In genomic region chr1:62746086-62746808, GRCh38 we compare ENCODE assay signal across 8 cellular contexts. TPM values are rescaled to one million over a fixed set of nuclear protein-coding genes. Genes with fewer than 3 reads are reported as not detected.
A peak's percentile ranks its signal among the peaks of the same experiment; 100 is the strongest.
DNase-seq lines count a peak whose midpoint lies in the region; FAIRE-seq and TF ChIP-seq lines count a peak whose summit lies in the region.

No MANE protein-coding gene starts in this region.

- peak; percentile 89 for FAIRE-seq in H1 (lab: Jason Lieb, UNC)

- H3K4me1 Mint-ChIP-seq in activated naive CD4-positive, alpha-beta T cell treated with anti-CD3 and anti-CD28 coated beads for 36 hours (ENCODE audit: low read depth) = no peaks in the 10 kb centered on the region

- H3K4me1 ChIP-seq in OCI-LY3 (ENCODE audit: low read length) (peaks cover 3% of the 10 kb centered on the region; the same call in 1 of the 2 replicates), H1 (replicated peaks in 1 of 4; ENCODE audit: control insufficient read depth in 3 of 4, insufficient read depth in 4 of 4, low read length in 3 of 4) (no peaks in the 10 kb centered on the region)

- no peak overlapping the region for H2BK15ac ChIP-seq in H1 (ENCODE audit: low read length)

- TF ChIP-seq POLR2A in H1 (IDR thresholded peaks at IDR 0.05; ENCODE audit: control extremely low read depth in 1 of 2, low read depth in 2 of 2, low read length in 2 of 2) = no peak

- no peak overlapping the region for H3K56ac ChIP-seq in H1 (replicated peaks; ENCODE audit: insufficient read length, low read depth, low read length)

- H3K4me3 ChIP-seq in OCI-LY3 (ENCODE audit: low read length) = peak overlapping the region; percentile 40
- no peak overlapping the region for H3K4me3 ChIP-seq in H1 (ENCODE audit: extremely low read depth in 1 of 4, insufficient read depth in 2 of 4, low read depth in 3 of 4, low read length in 4 of 4)

- TF ChIP-seq EP300 in H1 (IDR thresholded peaks at IDR 0.05; ENCODE audit: borderline replicate concordance in 1 of 2, low read depth in 2 of 2, low read length in 2 of 2) = no peak

- CTCF ChIA-PET in H1 (lab: Charles Lee; ENCODE audit: partially characterized antibody) = interaction anchor here (0.6 to 4.7 kb wide), 43 partner anchors 8 to 570 kb away, joined by 3 to 50 read pairs (median 3); no protein-coding TSS in a partner anchor
- CTCF ChIA-PET in activated naive CD4-positive, alpha-beta T cell treated with anti-CD3 and anti-CD28 coated beads for 36 hours (lab: Charles Lee) = interaction anchor here (0.6 to 2.8 kb wide), 18 partner anchors 11 to 602 kb away, joined by 3 to 21 read pairs (median 4); no protein-coding TSS in a partner anchor

- no peaks in the 10 kb centered on the region for H3K79me2 ChIP-seq in OCI-LY3 (ENCODE audit: low read length)
- H3K79me2 ChIP-seq in H1 (ENCODE audit: control insufficient read depth in 1 of 2, insufficient read depth in 2 of 2, low read length in 2 of 2) = no peaks in the 10 kb centered on the region

- H3K14ac ChIP-seq in H1 (ENCODE audit: insufficient read length) = no peak overlapping the region

- no peak overlapping the region for H3K4me3 Mint-ChIP-seq in activated naive CD4-positive, alpha-beta T cell treated with anti-CD3 and anti-CD28 coated beads for 36 hours

- peaks cover 11% of the 10 kb centered on the region for H3K27me3 Mint-ChIP-seq in activated naive CD4-positive, alpha-beta T cell treated with anti-CD3 and anti-CD28 coated beads for 36 hours (ENCODE audit: low read depth)

- H3K4me2 ChIP-seq in OCI-LY3 (ENCODE audit: low read length) = peak overlapping the region; percentile 70
- no peak overlapping the region for H3K4me2 ChIP-seq in H1 (ENCODE audit: insufficient read depth in 1 of 2, low read depth in 2 of 2, low read length in 2 of 2)

- no peaks in the 10 kb centered on the region for H3K36me3 Mint-ChIP-seq in activated naive CD4-positive, alpha-beta T cell treated with anti-CD3 and anti-CD28 coated beads for 36 hours (ENCODE audit: low read depth)

- no peaks in the 10 kb centered on the region for H3K79me1 ChIP-seq in H1 (ENCODE audit: low read depth, low read length)

- H3K36me3 ChIP-seq in OCI-LY3 (replicated peaks; ENCODE audit: low read depth, low read length) (no peaks in the 10 kb centered on the region), H1 (ENCODE audit: control insufficient read depth in 2 of 4, insufficient read depth in 4 of 4, low read length in 3 of 4) (no peaks in the 10 kb centered on the region)

- H3K9me3 Mint-ChIP-seq in activated naive CD4-positive, alpha-beta T cell treated with anti-CD3 and anti-CD28 coated beads for 36 hours = no peaks in the 10 kb centered on the region

- no peak overlapping the region for H4K91ac ChIP-seq in H1 (replicated peaks; ENCODE audit: insufficient read length, low read length)

- no peak overlapping the region for H2BK5ac ChIP-seq in H1 (ENCODE audit: low read depth, low read length)

- H3K27me3 ChIP-seq in OCI-LY3 (ENCODE audit: low read depth, low read length) = peaks cover 6% of the 10 kb centered on the region; the same call in 1 of the 2 replicates
- H3K27me3 ChIP-seq in H1 (replicated peaks in 1 of 4; ENCODE audit: control insufficient read depth in 3 of 4, extremely low read depth in 1 of 4, insufficient read depth in 3 of 4, low read length in 3 of 4) = no peaks in the 10 kb centered on the region

- TF ChIP-seq RAD21 in H1 (IDR thresholded peaks at IDR 0.05 in 1 of 2, conservative IDR thresholded peaks at IDR 0.05 in 1 of 2; ENCODE audit: low read depth in 2 of 2, low read length in 2 of 2) = peak; percentile 81 to 87

- H4K20me1 ChIP-seq in OCI-LY3 (ENCODE audit: insufficient read depth, low read length) (no peaks in the 10 kb centered on the region), H1 (replicated peaks in 1 of 2; ENCODE audit: control insufficient read depth in 1 of 2, insufficient read depth in 2 of 2, low read length in 2 of 2) (no peaks in the 10 kb centered on the region)

- POLR2A ChIA-PET in H1 (lab: Charles Lee; ENCODE audit: partially characterized antibody) = interaction anchor here (0.6 to 0.8 kb wide), 3 partner anchors 58 to 1276 kb away, joined by 3 read pairs; partner anchors contain the start of gene DOCK7

- no peak overlapping the region for H3K18ac ChIP-seq in H1 (ENCODE audit: extremely low read depth, low read length)

- no peak overlapping the region for H2BK12ac ChIP-seq in H1 (ENCODE audit: low read depth, low read length)

- 0 out of 2 replicates have a peak overlapping the region, but pooled peaks have one; percentile 46 for H2AFZ ChIP-seq in OCI-LY3 (ENCODE audit: low read depth, low read length)
- H2AFZ ChIP-seq in H1 (ENCODE audit: low read length) = no peak overlapping the region

- DNase-seq in D341Med (ENCODE audit: low spot score) = peak; percentile 27
- peak; percentile 50 for DNase-seq in HS-27A (ENCODE audit: low read depth)
- DNase-seq in H1 (ENCODE audit: low read depth in 1 of 2, low spot score in 2 of 2) = no peak
- DNase-seq in myocyte (ENCODE audit: low read depth) = peak; percentile 59
- no peak for DNase-seq in activated naive CD4-positive, alpha-beta T cell treated with anti-CD3 and anti-CD28 coated beads for 36 hours
- no peak for DNase-seq in activated CD4-positive, alpha-beta T cell treated with anti-CD3 and anti-CD28 coated beads, Interleukin-2, amount 50 U/mL, for 4 hours
- DNase-seq in NK-92 (lab: John Stamatoyannopoulos, UW; ENCODE audit: unreplicated experiment) = no peak

- no peak overlapping the region for H3K9ac ChIP-seq in OCI-LY3 (ENCODE audit: low read length)
- H3K9ac ChIP-seq in H1 (replicated peaks in 1 of 4; ENCODE audit: extremely low read depth in 1 of 4, low read depth in 3 of 4, low read length in 3 of 4) = no peak overlapping the region

- no peak overlapping the region for H2BK120ac ChIP-seq in H1 (replicated peaks; ENCODE audit: low read depth, low read length)

- H4K5ac ChIP-seq in H1 (ENCODE audit: insufficient read length, low read depth, low read length) = no peak overlapping the region

- no peak overlapping the region for H4K8ac ChIP-seq in H1 (ENCODE audit: extremely low read depth, insufficient read depth, low read length)

- intact Hi-C loops in activated naive CD4-positive, alpha-beta T cell treated with anti-CD3 and anti-CD28 coated beads for 36 hours (cut with micrococcal nuclease) = loop anchor here (1.0 to 5.0 kb wide), 5 partner anchors 238 to 664 kb away; no protein-coding TSS in a partner anchor

- no peak overlapping the region for H2AK5ac ChIP-seq in H1 (ENCODE audit: low read depth, low read length)

- peak; percentile 67 for TF ChIP-seq CTCF in OCI-LY3 (IDR thresholded peaks at IDR 0.05; ENCODE audit: low read depth, low read length)
- peak in 2 of 3 experiments; percentile 46 to 49; a peak in 2 of 4 replicates for TF ChIP-seq CTCF in H1 (IDR thresholded peaks at IDR 0.05; ENCODE audit: control extremely low read depth in 1 of 3, insufficient read depth in 1 of 3, low read depth in 1 of 3, low read length in 3 of 3)

- H2BK20ac ChIP-seq in H1 (ENCODE audit: low read length) = no peak overlapping the region

- no peaks in the 10 kb centered on the region for H3K23me2 ChIP-seq in H1 (ENCODE audit: low read depth, low read length)

- no peak overlapping the region for H3K27ac ChIP-seq in OCI-LY3 (ENCODE audit: low read length)
- no peak overlapping the region for H3K27ac ChIP-seq in H1 (ENCODE audit: low read depth, low read length)

- WGBS in H1 (ENCODE audit: extremely low coverage in 1 of 2, insufficient coverage in 1 of 2, insufficient read length in 1 of 2, insufficient replicate concordance in 2 of 2, low coverage in 1 of 2, low lambda C conversion rate in 2 of 2, missing lambda C conversion rate in 1 of 2), 2 experiments = 75% methylated on average over 12 of the region's 12 CpGs; no CpG with 5 or more reads in 1 of the 2 experiments

- no peak overlapping the region for H3K27ac Mint-ChIP-seq in activated naive CD4-positive, alpha-beta T cell treated with anti-CD3 and anti-CD28 coated beads for 36 hours

- no peak overlapping the region for H3K23ac ChIP-seq in H1 (ENCODE audit: insufficient read length)

- H3K9me3 ChIP-seq in OCI-LY3 (ENCODE audit: insufficient read depth, low read length) = no peaks in the 10 kb centered on the region
- H3K9me3 ChIP-seq in H1 (ENCODE audit: insufficient read depth in 2 of 2, low read depth in 1 of 2, low read length in 1 of 2) = peaks cover 0 to 4% of the 10 kb centered on the region in 2 experiments; a peak in 1 of 4 replicates

- no peak overlapping the region for H3K4ac ChIP-seq in H1 (replicated peaks; ENCODE audit: insufficient read length, low read depth, low read length)

TF ChIP-seq in H1, 55 proteins besides CTCF, POLR2A, EP300 and RAD21 (continues in another document):
- no peak for TF ChIP-seq EGR1 (IDR thresholded peaks at IDR 0.05; ENCODE audit: borderline replicate concordance, low read depth, low read length)
- no peak for TF ChIP-seq KDM1A (IDR thresholded peaks at IDR 0.05; ENCODE audit: borderline replicate concordance, low read length)
- no peak for TF ChIP-seq SIX5 (IDR thresholded peaks at IDR 0.05; ENCODE audit: low read depth, low read length)

RNA-seq across cellular contexts. Expression of gene ATG4C, which starts 37.7 kb away (rescaled TPM):
- total RNA-seq in H1 (2021; fragmentation: NEBNext Ultra II Directional; extraction: Animal tissue kit (Norgen Biotek cat#: 25700)) = 18.4 and 22.2 TPM in 2 replicates
- polyA plus RNA-seq in H1 (2011; rRNA removed) = 2.5 and 5.1 TPM in 2 replicates
- 8.1 TPM for polyA plus RNA-seq in H1 (2011; cell fraction: cytosol; rRNA removed)
- 2.1 TPM for polyA plus RNA-seq in H1 (2011; cell fraction: nucleus; rRNA removed)
- 8.9 to 18.0 TPM (median 11.6 TPM) in 4 replicates for polyA plus RNA-seq in H1 (2012, experiment 1 of 2)
- 1.9 TPM for polyA plus RNA-seq in H1 (2012, experiment 2 of 2)
- 11.1 TPM for polyA plus RNA-seq in H1 (2013, experiment 1 of 2)
- 11.2 TPM for polyA plus RNA-seq in H1 (2013, experiment 2 of 2)
- polyA minus RNA-seq in H1 (2011; rRNA and poly(A)+ RNA removed) = 9.2 and 11.4 TPM in 2 replicates
- polyA minus RNA-seq in H1 (2011; cell fraction: cytosol; rRNA and poly(A)+ RNA removed) = 8.5 TPM
- 17.4 TPM for polyA minus RNA-seq in H1 (2011; cell fraction: nucleus; rRNA and poly(A)+ RNA removed)
- 9.8 and 13.0 TPM in 2 replicates for total RNA-seq in myocyte
- polyA plus RNA-seq in myocyte (2012) = 3.9 TPM
- 10 to 100 TPM; 13.4 to 15.1 TPM for total RNA-seq in activated naive CD4-positive, alpha-beta T cell treated with anti-CD3 and anti-CD28 coated beads for 36 hours

RNA-seq across cellular contexts. Expression of gene DOCK7, which starts 58.1 kb away (rescaled TPM):
- 28.7 and 33.7 TPM in 2 replicates for total RNA-seq in H1 (2021; fragmentation: NEBNext Ultra II Directional; extraction: Animal tissue kit (Norgen Biotek cat#: 25700))
- 7.9 and 10.2 TPM in 2 replicates for polyA plus RNA-seq in H1 (2011; rRNA removed)
- polyA plus RNA-seq in H1 (2011; cell fraction: cytosol; rRNA removed) = 16.7 TPM
- polyA plus RNA-seq in H1 (2011; cell fraction: nucleus; rRNA removed) = 22.0 TPM
- 17.0 to 44.9 TPM (median 20.4 TPM) in 4 replicates for polyA plus RNA-seq in H1 (2012, experiment 1 of 2)
- polyA plus RNA-seq in H1 (2012, experiment 2 of 2) = 1.6 TPM
- polyA plus RNA-seq in H1 (2013, experiment 1 of 2) = 17.8 TPM
- polyA plus RNA-seq in H1 (2013, experiment 2 of 2) = 13.6 TPM
- polyA minus RNA-seq in H1 (2011; rRNA and poly(A)+ RNA removed) = 48.7 and 122 TPM in 2 replicates
- polyA minus RNA-seq in H1 (2011; cell fraction: cytosol; rRNA and poly(A)+ RNA removed) = 39.7 TPM
- 94.8 TPM for polyA minus RNA-seq in H1 (2011; cell fraction: nucleus; rRNA and poly(A)+ RNA removed)
- total RNA-seq in myocyte = 33.0 and 43.1 TPM in 2 replicates
- polyA plus RNA-seq in myocyte (2012) = 18.8 TPM
- total RNA-seq in activated naive CD4-positive, alpha-beta T cell treated with anti-CD3 and anti-CD28 coated beads for 36 hours = 1 to 10 TPM; 7.7 to 10.0 TPM

Comparison
In these comparisons a context has a peak if more than half of its experiments do, and no peak if none do; other contexts are left out.
1. DNase-seq: peak in D341Med (single experiment), HS-27A (single experiment) and myocyte (single experiment); none in H1 (0 of 2), activated naive CD4-positive, alpha-beta T cell treated with anti-CD3 and anti-CD28 coated beads for 36 hours (single experiment), activated CD4-positive, alpha-beta T cell treated with anti-CD3 and anti-CD28 coated beads, Interleukin-2, amount 50 U/mL, for 4 hours (0 of 2) and NK-92 (single experiment).